Comparison of ENCODE assay signal across 17 cellular contexts in the genomic region with DNA sequence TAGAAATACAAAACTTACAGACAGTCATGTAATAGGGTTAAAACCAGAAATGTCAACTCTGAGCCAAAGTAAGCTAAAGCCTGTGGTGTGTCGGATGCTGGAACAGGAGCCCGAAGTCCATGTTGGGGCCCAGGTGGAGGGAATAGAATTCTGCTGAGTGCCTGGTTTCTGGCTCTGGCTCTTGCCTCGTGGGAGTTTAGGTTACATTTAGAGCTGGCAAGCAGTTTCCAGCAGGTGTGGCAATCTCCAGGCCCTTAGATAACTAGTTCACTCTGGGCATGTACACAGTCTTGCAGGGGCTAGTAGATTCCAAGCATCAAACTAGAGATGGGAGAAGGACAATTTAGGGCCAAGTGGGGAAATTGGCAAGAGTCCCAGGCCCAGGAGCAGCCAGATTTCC. TPM values are rescaled to one million over a fixed set of nuclear protein-coding genes. Genes with fewer than 3 reads are reported as not detected.
"Had no signal": no experiment of that assay in that cellular context is flagged by ENCODE, and none has a peak within 500 bp of the region (broad histone marks: within the 10 kb centered on the region; RNA-seq: fewer than 3 reads in every experiment).

No MANE protein-coding gene starts in this region.

- DNase-seq: activated CD4-positive, alpha-beta T cell treated with anti-CD3 and anti-CD28 coated beads, Interleukin-2, amount 50 U/mL, for 1 hour; activated CD4-positive, CD25-positive, alpha-beta regulatory T cell treated with anti-CD3 and anti-CD28 coated beads, Interleukin-2, amount 50 U/mL, for 72 hours; activated CD8-positive, alpha-beta memory T cell treated with anti-CD3 and anti-CD28 coated beads, Interleukin-2, amount 50 U/mL, for 4 hours; activated naive CD4-positive, alpha-beta T cell treated with anti-CD3 and anti-CD28 coated beads for 36 hours; activated T-cell treated with anti-CD3 and anti-CD28 coated beads, Interleukin-2, amount 50 U/mL, for 4 hours; cortex of kidney; erythroblast; gastrocnemius medialis; head of caudate nucleus; mammary epithelial cell; midbrain; occipital lobe; retina; stimulated activated naive CD8-positive, alpha-beta T cell treated with anti-CD3 and anti-CD28 coated beads, Interleukin-15, amount 100 ng/mL, for 72 hours; T-helper 17 cell had no signal

- H3K36me3 ChIP-seq: gastrocnemius medialis had no signal

- H3K27me3 ChIP-seq: gastrocnemius medialis had no signal

- ATAC-seq: activated T-cell treated with anti-CD3 and anti-CD28 coated beads, Interleukin-2, amount 50 U/mL, for 4 hours; gastrocnemius medialis; stimulated activated naive CD8-positive, alpha-beta T cell treated with anti-CD3 and anti-CD28 coated beads, Interleukin-15, amount 100 ng/mL, for 72 hours; T-helper 17 cell had no signal

- H3K4me1 ChIP-seq: gastrocnemius medialis had no signal

- H3K4me3 ChIP-seq: gastrocnemius medialis had no signal

- H3K27ac ChIP-seq: gastrocnemius medialis, VCaP had no signal

- FAIRE-seq: endometrium had no signal

- H3K9me3 ChIP-seq: gastrocnemius medialis had no signal

RNA-seq across cellular contexts. Expression of a gene that starts 56.3 kb away (rescaled TPM):
- total RNA-seq: activated naive CD4-positive, alpha-beta T cell treated with anti-CD3 and anti-CD28 coated beads for 36 hours; activated T-cell treated with anti-CD3 and anti-CD28 coated beads, Interleukin-2, amount 50 U/mL, for 4 hours had no signal
